8 cellular contexts compared by ENCODE assay signal in the genomic region with DNA sequence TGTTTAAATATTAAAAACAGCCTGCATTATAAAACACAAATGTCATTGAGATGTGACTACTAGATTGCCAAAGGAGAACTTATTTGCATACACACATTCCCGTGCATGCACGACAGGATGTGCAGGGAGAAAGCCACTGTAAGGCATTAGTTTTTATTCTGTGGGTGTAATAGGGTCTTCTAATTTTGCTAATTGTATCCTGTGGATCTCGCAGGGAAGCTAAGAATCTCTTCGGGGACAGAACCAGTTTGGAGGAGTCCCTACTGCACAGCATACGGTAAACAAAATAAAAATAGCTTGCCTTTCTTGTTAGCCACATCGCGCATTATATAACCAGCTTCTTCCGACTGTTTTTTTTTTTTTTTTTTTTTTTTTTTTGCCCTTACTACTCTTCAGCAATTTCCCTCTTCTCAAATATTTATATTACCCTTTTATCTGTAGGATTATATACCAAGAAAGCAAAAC. TPM values are rescaled to one million over a fixed set of nuclear protein-coding genes. Genes with fewer than 3 reads are reported as not detected.
DNase-seq lines count a peak whose midpoint lies in the region; ATAC-seq, FAIRE-seq and TF ChIP-seq lines count a peak whose summit lies in the region.

No MANE protein-coding gene starts in this region.

- peaks cover 40% of the 10 kb centered on the region for H3K79me2 ChIP-seq in fibroblast of lung (ENCODE audit: control insufficient read depth, insufficient read depth, low read length)

- H3K9ac ChIP-seq in fibroblast of lung (ENCODE audit: insufficient read depth, low read length): no peak overlapping the region

- peaks cover 51% of the 10 kb centered on the region for H3K4me1 Mint-ChIP-seq in activated CD4-positive, alpha-beta T cell treated with anti-CD3 and anti-CD28 coated beads, Interleukin-2, amount 10 ng/mL, durations not matched to agents 7 days and 5 days
- peaks cover 43 to 63% (median 59%) of the 10 kb centered on the region in 3 donors for H3K4me1 Mint-ChIP-seq in T-cell

- peak; percentile 11 for DNase-seq in activated CD4-positive, alpha-beta T cell treated with anti-CD3 and anti-CD28 coated beads, Interleukin-2, amount 10 ng/mL, durations not matched to agents 7 days and 5 days
- DNase-seq in activated CD4-positive, alpha-beta T cell treated with anti-CD3 and anti-CD28 coated beads for 48 hours: no peak
- DNase-seq in T-cell: peak in 2 of 34 experiments; percentile 13 to 25
- DNase-seq in fibroblast of lung (ENCODE audit: low read depth in 2 of 2): peak in 1 of 2 donors; percentile 47
- DNase-seq in pancreas: no peak
- no peak for DNase-seq in NCI-H524 treated with DMSO at 0.1 percent for 48 hours (lab: John Stamatoyannopoulos, UW)
- DNase-seq in stimulated activated CD4-positive, alpha-beta T cell treated with anti-CD3 and anti-CD28 coated beads, Interleukin-4, amount 100 ng/mL, for 24 hours: no peak

- H3K27ac ChIP-seq in fibroblast of lung (ENCODE audit: insufficient read depth, low read length) (peak overlapping the region; percentile 80), pancreas (peak overlapping the region; percentile 89 to 98 (median 98))

- ATAC-seq in T-cell (replicated peaks in 1 of 4): no peak
- no peak for ATAC-seq in pancreas
- no peak for ATAC-seq in HG03159 (IDR thresholded peaks at IDR 0.05; ENCODE audit: unreplicated experiment)

- peak overlapping the region; percentile 89 for H3K27ac Mint-ChIP-seq in activated CD4-positive, alpha-beta T cell treated with anti-CD3 and anti-CD28 coated beads, Interleukin-2, amount 10 ng/mL, durations not matched to agents 7 days and 5 days
- H3K27ac Mint-ChIP-seq in T-cell: peak overlapping the region; percentile 85 to 96

- no peaks in the 10 kb centered on the region for H3K27me3 Mint-ChIP-seq in activated CD4-positive, alpha-beta T cell treated with anti-CD3 and anti-CD28 coated beads, Interleukin-2, amount 10 ng/mL, durations not matched to agents 7 days and 5 days
- no peaks in the 10 kb centered on the region for H3K27me3 Mint-ChIP-seq in T-cell

- 0 to 1% methylated on average over 8 of the region's 8 CpGs for WGBS in pancreas, 2 donors

- H3K9me3 ChIP-seq in fibroblast of lung (ENCODE audit: control insufficient read depth, insufficient read depth, low read depth, low read length) (no peaks in the 10 kb centered on the region), pancreas (no peaks in the 10 kb centered on the region)

- TF ChIP-seq CTCF in fibroblast of lung (conservative IDR thresholded peaks at IDR 0.05 in 1 of 2, IDR thresholded peaks at IDR 0.05 in 1 of 2; ENCODE audit: low read depth in 1 of 2, low read length in 2 of 2) (no peak), pancreas (IDR thresholded peaks at IDR 0.05) (no peak)

- POLR2A ChIA-PET in activated CD4-positive, alpha-beta T cell treated with anti-CD3 and anti-CD28 coated beads, Interleukin-2, amount 10 ng/mL, durations not matched to agents 7 days and 5 days (lab: Charles Lee): no interaction called here
- POLR2A ChIA-PET in T-cell (lab: Charles Lee): interaction anchor here (0.5 to 2.5 kb wide), 32 partner anchors 8 to 628 kb away, joined by 3 to 28 read pairs (median 6); no protein-coding TSS in a partner anchor

- H3K4me1 ChIP-seq in fibroblast of lung (ENCODE audit: control insufficient read depth, extremely low read depth, insufficient read depth, low read length) (peaks cover 5% of the 10 kb centered on the region), pancreas (peaks cover 0 to 37% (median 12%) of the 10 kb centered on the region in 3 donors)

- H3K36me3 ChIP-seq in fibroblast of lung (ENCODE audit: control insufficient read depth, insufficient read depth, low read length) (peaks cover 2% of the 10 kb centered on the region), pancreas (no peaks in the 10 kb centered on the region)

- H3K36me3 Mint-ChIP-seq in activated CD4-positive, alpha-beta T cell treated with anti-CD3 and anti-CD28 coated beads, Interleukin-2, amount 10 ng/mL, durations not matched to agents 7 days and 5 days (ENCODE audit: low read depth): peaks cover 31% of the 10 kb centered on the region
- H3K36me3 Mint-ChIP-seq in T-cell: peaks cover 3% of the 10 kb centered on the region

- H3K4me3 ChIP-seq in fibroblast of lung (replicated peaks in 1 of 4; ENCODE audit: control extremely low read depth in 1 of 4, insufficient read depth in 1 of 4, low read depth in 3 of 4, low read length in 4 of 4) (peak overlapping the region; percentile 53 to 93 (median 72)), pancreas (peak overlapping the region; percentile 80 to 92 (median 88))

- H4K20me1 ChIP-seq in fibroblast of lung (ENCODE audit: control insufficient read depth, extremely low read depth, insufficient read depth, low read length): peaks cover 2% of the 10 kb centered on the region

- no peak overlapping the region for H2AFZ ChIP-seq in fibroblast of lung (ENCODE audit: low read length)

- peak overlapping the region; percentile 81 for H3K4me2 ChIP-seq in fibroblast of lung (ENCODE audit: extremely low read depth, insufficient read depth, low read length)

- H3K9me3 Mint-ChIP-seq in activated CD4-positive, alpha-beta T cell treated with anti-CD3 and anti-CD28 coated beads, Interleukin-2, amount 10 ng/mL, durations not matched to agents 7 days and 5 days: no peaks in the 10 kb centered on the region
- H3K9me3 Mint-ChIP-seq in T-cell: no peaks in the 10 kb centered on the region

- intact Hi-C loops in pancreas (cut with DNase I): no loop called here

- H3K27me3 ChIP-seq in fibroblast of lung (ENCODE audit: control insufficient read depth, insufficient read depth, low read length) (no peaks in the 10 kb centered on the region), pancreas (no peaks in the 10 kb centered on the region)

- FAIRE-seq in pancreas (lab: Jason Lieb, UNC): no peak

- CTCF ChIA-PET in activated CD4-positive, alpha-beta T cell treated with anti-CD3 and anti-CD28 coated beads, Interleukin-2, amount 10 ng/mL, durations not matched to agents 7 days and 5 days (lab: Charles Lee): interaction anchor here (1.3 kb wide), 1 partner anchor 349 kb away, joined by 4 read pairs; no protein-coding TSS in a partner anchor
- CTCF ChIA-PET in T-cell (lab: Charles Lee): interaction anchor here (0.6 to 3.3 kb wide), 22 partner anchors 10 to 436 kb away, joined by 3 to 21 read pairs (median 4); no protein-coding TSS in a partner anchor

- peak overlapping the region; percentile 87 for H3K4me3 Mint-ChIP-seq in activated CD4-positive, alpha-beta T cell treated with anti-CD3 and anti-CD28 coated beads, Interleukin-2, amount 10 ng/mL, durations not matched to agents 7 days and 5 days
- peak overlapping the region; percentile 85 to 98 (median 97) for H3K4me3 Mint-ChIP-seq in T-cell

RNA-seq across cellular contexts. Expression of gene ATXN1, which starts 2.0 kb away (rescaled TPM):
- 10 to 100 TPM; 36.0 to 40.4 TPM for total RNA-seq in activated CD4-positive, alpha-beta T cell treated with anti-CD3 and anti-CD28 coated beads, Interleukin-2, amount 10 ng/mL, durations not matched to agents 7 days and 5 days
- total RNA-seq in T-cell (100 to 1,000 TPM in 1 of 5 donors, 10 to 100 TPM in 4; 65.1 to 101 (median 77.5) TPM), fibroblast of lung (26.2 and 40.5 TPM in 2 replicates), pancreas (10 to 100 TPM; 20.0 to 38.6 (median 22.5) TPM)
- polyA plus RNA-seq in fibroblast of lung (10.0 and 15.8 TPM in 2 replicates), pancreas (1 to 10 TPM; 4.9 to 8.1 TPM)
- polyA plus RNA-seq in fibroblast of lung (2012): 9.1 and 15.7 TPM in 2 replicates
- 13.5 and 17.7 TPM in 2 replicates for polyA minus RNA-seq in fibroblast of lung (ENCODE audit: low replicate concordance)
